ENCODE assay signal across 17 cellular contexts in the genomic region with DNA sequence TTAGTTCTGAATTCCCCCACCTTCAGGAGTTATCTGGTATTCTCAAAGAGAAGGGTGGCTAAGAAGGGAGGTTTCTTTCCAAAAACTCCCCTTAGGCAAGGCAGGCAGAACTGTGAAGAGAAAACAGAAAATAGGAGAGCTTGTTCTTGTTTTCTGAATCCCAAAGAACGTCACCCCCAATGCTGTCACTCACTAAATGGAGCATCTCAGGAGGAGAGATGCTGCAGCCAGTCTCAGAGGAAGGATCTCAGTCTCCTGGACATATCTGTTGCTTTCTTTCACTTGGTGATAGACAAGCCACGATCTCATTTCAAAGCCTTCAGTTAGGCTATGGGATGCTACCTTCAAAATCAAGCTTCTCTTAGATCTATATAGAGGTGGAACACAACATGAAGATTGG. TPM values are rescaled to one million over a fixed set of nuclear protein-coding genes. Genes with fewer than 3 reads are reported as not detected.
"Had no signal": no experiment of that assay in that cellular context is flagged by ENCODE, and none has a peak within 500 bp of the region (broad histone marks: within the 10 kb centered on the region; RNA-seq: fewer than 3 reads in every experiment).

No MANE protein-coding gene starts in this region.

- H3K9me3 ChIP-seq: gastrocnemius medialis, heart left ventricle, tibial nerve, uterus had no signal

- H3K4me1 ChIP-seq: gastrocnemius medialis, heart left ventricle, tibial nerve, uterus had no signal

- H3K4me1 Mint-ChIP-seq: mesothelial cell of epicardium had no signal

- H3K27ac Mint-ChIP-seq: dendritic cell treated with granulocyte-macrophage colony-stimulating factor and Interleukin-4, amounts not matched to agents 40 ng/mL and 50 ng/mL, for 4 days; mesothelial cell of epicardium; progenitor cell of endocrine pancreas had no signal

- H3K4me3 Mint-ChIP-seq: dendritic cell treated with granulocyte-macrophage colony-stimulating factor and Interleukin-4, amounts not matched to agents 40 ng/mL and 50 ng/mL, for 4 days; mesothelial cell of epicardium had no signal

- H3K27ac ChIP-seq: cardiac muscle cell, gastrocnemius medialis, heart left ventricle, tibial nerve, uterus had no signal

- H3K27me3 ChIP-seq: cardiac muscle cell, gastrocnemius medialis, tibial nerve, uterus had no signal

- H3K4me3 ChIP-seq: cardiac muscle cell, gastrocnemius medialis, heart left ventricle, tibial nerve, uterus had no signal

- H3K27me3 Mint-ChIP-seq: dendritic cell treated with granulocyte-macrophage colony-stimulating factor and Interleukin-4, amounts not matched to agents 40 ng/mL and 50 ng/mL, for 4 days had no signal

- H3K36me3 Mint-ChIP-seq: mesothelial cell of epicardium had no signal

- H3K9me3 Mint-ChIP-seq: dendritic cell treated with granulocyte-macrophage colony-stimulating factor and Interleukin-4, amounts not matched to agents 40 ng/mL and 50 ng/mL, for 4 days had no signal

- DNase-seq: activated effector memory CD4-positive, alpha-beta T cell treated with anti-CD3 and anti-CD28 coated beads, Interleukin-2, amount 50 U/mL, for 16 hours; activated naive CD4-positive, alpha-beta T cell treated with anti-CD3 and anti-CD28 coated beads, Interleukin-2, amount 50 U/mL, for 16 hours; activated T-cell treated with anti-CD3 and anti-CD28 coated beads, Interleukin-2, amount 50 U/mL, for 1 hour; effector CD8-positive, alpha-beta T cell; gastrocnemius medialis; heart left ventricle; kidney; stimulated activated naive CD4-positive, alpha-beta T cell treated with Interleukin-2 at 50 U/mL for 16 hours; uterus had no signal

- FAIRE-seq: kidney had no signal

- H3K36me3 ChIP-seq: cardiac muscle cell, gastrocnemius medialis, heart left ventricle, tibial nerve, uterus had no signal

- ATAC-seq: esophagus mucosa, gastrocnemius medialis, heart left ventricle, left lobe of liver had no signal

RNA-seq across cellular contexts. Expression of gene MYB, which starts 16.1 kb away (rescaled TPM):
- total RNA-seq: lung microvascular endothelial cell had no signal
- polyA plus RNA-seq: heart left ventricle had no signal
